ENCODE assay signal across 9 cellular contexts in genomic region chr21:37915941-37916794, GRCh38. TPM values are rescaled to one million over a fixed set of nuclear protein-coding genes. Genes with fewer than 3 reads are reported as not detected.
DNase-seq lines count a peak whose midpoint lies in the region; ATAC-seq and TF ChIP-seq lines count a peak whose summit lies in the region.
"Had no signal": no experiment of that assay in that cellular context is flagged by ENCODE, and none has a peak within 500 bp of the region (broad histone marks: within the 10 kb centered on the region; RNA-seq: fewer than 3 reads in every experiment).

TSS of gene KCNJ6 (minus strand) at chr21:37916457. CDS start at chr21:37840682, 75,775 bp downstream.

- no peaks in the 10 kb centered on the region for H3K36me3 ChIP-seq in hepatocyte (replicated peaks; ENCODE audit: insufficient read depth, low read depth)

- peaks cover 50 to 82% of the 10 kb centered on the region in 2 donors for H3K27me3 Mint-ChIP-seq in natural killer cell treated with Interleukin-12 subunit alpha and Interleukin-12 subunit beta and Interleukin-15 and Interleukin-18, amount 100 ng/mL, for 72 hours

- H3K4me1 Mint-ChIP-seq in natural killer cell treated with Interleukin-12 subunit alpha and Interleukin-12 subunit beta and Interleukin-15 and Interleukin-18, amount 100 ng/mL, for 72 hours (ENCODE audit: low read depth in 2 of 2), result peaks cover 0 to 4% of the 10 kb centered on the region in 2 donors

- H3K4me3 Mint-ChIP-seq in natural killer cell treated with Interleukin-12 subunit alpha and Interleukin-12 subunit beta and Interleukin-15 and Interleukin-18, amount 100 ng/mL, for 72 hours, result no peak within 1 kb of the TSS

- no peaks in the 10 kb centered on the region for H3K79me2 ChIP-seq in hepatocyte

- no peak within 1 kb of the TSS for H3K27ac ChIP-seq in hepatocyte

- H3K27me3 ChIP-seq in hepatocyte, result peaks cover 68% of the 10 kb centered on the region

- H3K9me3 Mint-ChIP-seq in natural killer cell treated with Interleukin-12 subunit alpha and Interleukin-12 subunit beta and Interleukin-15 and Interleukin-18, amount 100 ng/mL, for 72 hours, result no peaks in the 10 kb centered on the region

- H4K20me1 ChIP-seq in hepatocyte (ENCODE audit: insufficient read depth, poor library complexity, severe bottlenecking), result no peaks in the 10 kb centered on the region

- DNase-seq in EH (ENCODE audit: low read depth) (peak; percentile 54), NCI-H1105 treated with DMSO at 0.1 percent for 48 hours (lab: John Stamatoyannopoulos, UW) (peak; percentile 82), amygdala (lab: John Stamatoyannopoulos, UW) (peak in 30 of 56 donors; percentile 6 to 64 (median 28)), hepatocyte (ENCODE audit: low spot score) (peak; percentile 80), smooth muscle cell of the brain vasculature (ENCODE audit: low read depth, low spot score) (peak; percentile 21)
- no peak for DNase-seq in natural killer cell treated with Interleukin-12 subunit alpha and Interleukin-12 subunit beta and Interleukin-15 and Interleukin-18, amount 100 ng/mL, for 72 hours (ENCODE audit: low spot score)

- peaks cover 11% of the 10 kb centered on the region for H3K4me1 ChIP-seq in hepatocyte (ENCODE audit: insufficient read depth)

- peak; percentile 65 for TF ChIP-seq CTCF in hepatocyte (IDR thresholded peaks at IDR 0.05; ENCODE audit: poor library complexity)

- H3K4me2 ChIP-seq in hepatocyte, result peak within 1 kb of the TSS; percentile 95

- ATAC-seq in GM19023 (IDR thresholded peaks at IDR 0.05; ENCODE audit: unreplicated experiment) (no peak), GM19397 (IDR thresholded peaks at IDR 0.05; ENCODE audit: unreplicated experiment) (no peak)
- no peak for ATAC-seq in natural killer cell treated with Interleukin-12 subunit alpha and Interleukin-12 subunit beta and Interleukin-15 and Interleukin-18, amount 100 ng/mL, for 72 hours

- WGBS in hepatocyte (ENCODE audit: low lambda C conversion rate, missing lambda C conversion rate), result 2% methylated on average over 60 of the region's 68 CpGs

- no peak within 1 kb of the TSS for H3K27ac Mint-ChIP-seq in natural killer cell treated with Interleukin-12 subunit alpha and Interleukin-12 subunit beta and Interleukin-15 and Interleukin-18, amount 100 ng/mL, for 72 hours

- peak within 1 kb of the TSS; percentile 28 for H3K4me3 ChIP-seq in hepatocyte

- H3K36me3 Mint-ChIP-seq in natural killer cell treated with Interleukin-12 subunit alpha and Interleukin-12 subunit beta and Interleukin-15 and Interleukin-18, amount 100 ng/mL, for 72 hours, result peaks cover 6% of the 10 kb centered on the region

- H3K9me2 ChIP-seq in hepatocyte (replicated peaks; ENCODE audit: insufficient read depth), result no peaks in the 10 kb centered on the region

- no peaks in the 10 kb centered on the region for H3K9me3 ChIP-seq in hepatocyte (ENCODE audit: low read depth)

- H2AFZ ChIP-seq in hepatocyte, result peak within 1 kb of the TSS; percentile 70

RNA-seq across cellular contexts. Expression of gene KCNJ6, which starts in this region (rescaled TPM):
- under 0.01 and 0.07 TPM in 2 replicates for total RNA-seq in hepatocyte
- 0.46 and 0.52 TPM in 2 replicates for polyA plus RNA-seq in hepatocyte
- not detected for total RNA-seq in natural killer cell treated with Interleukin-12 subunit alpha and Interleukin-12 subunit beta and Interleukin-15 and Interleukin-18, amount 100 ng/mL, for 72 hours
- total RNA-seq: RPMI7951 had no signal

Comparison
In these comparisons a context has a peak if more than half of its experiments do, and no peak if none do; other contexts are left out.
1. Peak in DNase-seq, H3K4me3 ChIP-seq and H3K4me2 ChIP-seq in hepatocyte; RNA of the gene not detected or under 1 TPM.